Comparison of ENCODE assay signal across 8 cellular contexts in genomic region chr14:55130194-55130550, GRCh38. TPM values are rescaled to one million over a fixed set of nuclear protein-coding genes. Genes with fewer than 3 reads are reported as not detected.
DNase-seq lines count a peak whose midpoint lies in the region; ATAC-seq and TF ChIP-seq lines count a peak whose summit lies in the region.

No MANE protein-coding gene starts in this region.

- H3K9me3 Mint-ChIP-seq in dendritic cell treated with granulocyte-macrophage colony-stimulating factor and Interleukin-4, amounts not matched to agents 40 ng/mL and 50 ng/mL, for 4 days = no peaks in the 10 kb centered on the region

- no peaks in the 10 kb centered on the region for H3K36me3 ChIP-seq in HUES64 (ENCODE audit: insufficient read depth, low read length)

- H3K9ac ChIP-seq in HUES64 (ENCODE audit: low read depth, low read length) = no peak overlapping the region

- no peak for TF ChIP-seq CTCF in AG10803 (conservative IDR thresholded peaks at IDR 0.05; ENCODE audit: low read length)

- no peaks in the 10 kb centered on the region for H3K9me3 ChIP-seq in HUES64 (ENCODE audit: insufficient read depth, low read depth, low read length)

- peaks cover 58% of the 10 kb centered on the region for H3K36me3 Mint-ChIP-seq in dendritic cell treated with granulocyte-macrophage colony-stimulating factor and Interleukin-4, amounts not matched to agents 40 ng/mL and 50 ng/mL, for 4 days (ENCODE audit: low read depth)

- peaks cover 70% of the 10 kb centered on the region for H3K4me1 Mint-ChIP-seq in dendritic cell treated with granulocyte-macrophage colony-stimulating factor and Interleukin-4, amounts not matched to agents 40 ng/mL and 50 ng/mL, for 4 days (ENCODE audit: low read depth)

- no peaks in the 10 kb centered on the region for H3K27me3 Mint-ChIP-seq in dendritic cell treated with granulocyte-macrophage colony-stimulating factor and Interleukin-4, amounts not matched to agents 40 ng/mL and 50 ng/mL, for 4 days

- WGBS in HUES64 = 41% methylated on average over 10 of the region's 10 CpGs

- H3K27me3 ChIP-seq in HUES64 (ENCODE audit: insufficient read depth, low read length) = peaks cover 56% of the 10 kb centered on the region

- ATAC-seq in HG03280 (IDR thresholded peaks at IDR 0.05; ENCODE audit: unreplicated experiment) = no peak
- no peak for ATAC-seq in GM21528 (IDR thresholded peaks at IDR 0.05; ENCODE audit: low FRiP score, unreplicated experiment)
- ATAC-seq in HG02642 (IDR thresholded peaks at IDR 0.05; ENCODE audit: poor library complexity, unreplicated experiment) = no peak

- H3K4me3 Mint-ChIP-seq in dendritic cell treated with granulocyte-macrophage colony-stimulating factor and Interleukin-4, amounts not matched to agents 40 ng/mL and 50 ng/mL, for 4 days = peak overlapping the region; percentile 89

- peak overlapping the region; percentile 71 for H3K4me3 ChIP-seq in AG10803 (ENCODE audit: low read length)
- peak overlapping the region; percentile 62 for H3K4me3 ChIP-seq in HUES64 (ENCODE audit: low read length)

- peak overlapping the region; percentile 94 for H3K27ac Mint-ChIP-seq in dendritic cell treated with granulocyte-macrophage colony-stimulating factor and Interleukin-4, amounts not matched to agents 40 ng/mL and 50 ng/mL, for 4 days

- intact Hi-C loops in dendritic cell treated with granulocyte-macrophage colony-stimulating factor and Interleukin-4, amounts not matched to agents 40 ng/mL and 50 ng/mL, for 4 days (cut with micrococcal nuclease) = loop anchor here (2.0 kb wide), 1 partner anchor 31 kb away; no protein-coding TSS in a partner anchor

- DNase-seq in AG10803 (ENCODE audit: low read depth) (peak; percentile 43), myocyte (ENCODE audit: low read depth) (peak; percentile 52)
- no peak for DNase-seq in activated CD4-positive, CD25-positive, alpha-beta regulatory T cell treated with anti-CD3 and anti-CD28 coated beads, Interleukin-2, amount 50 U/mL, for 72 hours

- H3K27ac ChIP-seq in HUES64 (ENCODE audit: low read depth, low read length) = no peak overlapping the region

- no peaks in the 10 kb centered on the region for H3K4me1 ChIP-seq in HUES64 (ENCODE audit: insufficient read depth, low read length)

RNA-seq across cellular contexts. Expression of gene LGALS3, which starts 1.1 kb away (rescaled TPM):
- 2.6 TPM for polyA plus RNA-seq in HUES64 (2013, experiment 1 of 2)
- polyA plus RNA-seq in HUES64 (2013, experiment 2 of 2) = 4.8 TPM
- total RNA-seq in myocyte = 223 and 256 TPM in 2 replicates
- polyA plus RNA-seq in myocyte (2012) = 141 TPM
